1 cellular context compared by ENCODE assay signal in genomic region chr18:48539406-48540328, GRCh38.
TF ChIP-seq lines count a peak whose summit lies in the region.

No MANE protein-coding gene starts in this region.

TF ChIP-seq in HepG2, 621 proteins besides CTCF, POLR2A, EP300 and RAD21 (continued from another document and continues in another):
- TF ChIP-seq ZNF678 (CRISPR knock-in tag; IDR thresholded peaks at IDR 0.05) (0 out of 2 replicates have a peak, but pooled peaks have one; percentile 34), ZUFSP (CRISPR knock-in tag; IDR thresholded peaks at IDR 0.05; ENCODE audit: borderline replicate concordance) (no peak), ZBTB21 (CRISPR knock-in tag; IDR thresholded peaks at IDR 0.05) (no peak), IKZF1 (IDR thresholded peaks at IDR 0.05) (no peak), ZBTB8A (CRISPR knock-in tag; IDR thresholded peaks at IDR 0.05; ENCODE audit: borderline replicate concordance, low read depth) (0 out of 2 replicates have a peak, but pooled peaks have one; percentile 31), ZNF280D (CRISPR knock-in tag; IDR thresholded peaks at IDR 0.05) (0 out of 2 replicates have a peak, but pooled peaks have one; percentile 8), ZNF761 (CRISPR knock-in tag; conservative IDR thresholded peaks at IDR 0.05) (0 out of 2 replicates have a peak, but pooled peaks have one; percentile 29), GPN1 (CRISPR knock-in tag; IDR thresholded peaks at IDR 0.05; ENCODE audit: borderline replicate concordance) (no peak), MYNN (CRISPR knock-in tag; IDR thresholded peaks at IDR 0.05; ENCODE audit: low read depth) (no peak), ZFP91 (CRISPR knock-in tag; IDR thresholded peaks at IDR 0.05; ENCODE audit: borderline replicate concordance) (0 out of 2 replicates have a peak, but pooled peaks have one; percentile 6), ZBTB43 (CRISPR knock-in tag; conservative IDR thresholded peaks at IDR 0.05) (no peak), ZNF720 (CRISPR knock-in tag; IDR thresholded peaks at IDR 0.05) (no peak), GTF2F1 (IDR thresholded peaks at IDR 0.05; ENCODE audit: low read length) (no peak), MED13 (CRISPR knock-in tag; IDR thresholded peaks at IDR 0.05) (0 out of 2 replicates have a peak, but pooled peaks have one; percentile 41), MEIS2 (CRISPR knock-in tag; IDR thresholded peaks at IDR 0.05) (peak; percentile 31; the same call in 1 of the 2 replicates), HNF4A (CRISPR knock-in tag; IDR thresholded peaks at IDR 0.05) (no peak), MATR3 (CRISPR knock-in tag; IDR thresholded peaks at IDR 0.05) (no peak), U2AF1 (optimal IDR thresholded peaks at IDR 0.05; ENCODE audit: low read depth, low read length) (no peak), ZBTB7B (CRISPR knock-in tag; IDR thresholded peaks at IDR 0.05) (peak; percentile 46; the same call in 1 of the 2 replicates), RCOR2 (CRISPR knock-in tag; IDR thresholded peaks at IDR 0.05) (no peak), ZNF264 (CRISPR knock-in tag; IDR thresholded peaks at IDR 0.05) (no peak), RBFOX2 (IDR thresholded peaks at IDR 0.05; ENCODE audit: low read depth, low read length) (peak; percentile 46; the same call in 1 of the 2 replicates), TBP (CRISPR knock-in tag; IDR thresholded peaks at IDR 0.05) (no peak), ZNF251 (CRISPR knock-in tag; IDR thresholded peaks at IDR 0.05) (no peak), ZC3H4 (CRISPR knock-in tag; IDR thresholded peaks at IDR 0.05; ENCODE audit: borderline replicate concordance) (no peak), DNMT1 (CRISPR knock-in tag; IDR thresholded peaks at IDR 0.05) (no peak), ZNF234 (CRISPR knock-in tag; conservative IDR thresholded peaks at IDR 0.05) (no peak), ZNF362 (CRISPR knock-in tag; IDR thresholded peaks at IDR 0.05; ENCODE audit: borderline replicate concordance) (no peak), MNT (IDR thresholded peaks at IDR 0.05) (no peak), ZIK1 (CRISPR knock-in tag; IDR thresholded peaks at IDR 0.05; ENCODE audit: borderline replicate concordance, low read depth) (no peak), ZNF543 (CRISPR knock-in tag; IDR thresholded peaks at IDR 0.05) (0 out of 2 replicates have a peak, but pooled peaks have one; percentile 11), FOXJ3 (CRISPR knock-in tag; IDR thresholded peaks at IDR 0.05; ENCODE audit: borderline replicate concordance) (no peak), SKI (IDR thresholded peaks at IDR 0.05; ENCODE audit: partially characterized antibody) (peak; percentile 54), ZNF788 (CRISPR knock-in tag; IDR thresholded peaks at IDR 0.05; ENCODE audit: borderline replicate concordance) (0 out of 2 replicates have a peak, but pooled peaks have one; percentile 40), NRL (CRISPR knock-in tag; IDR thresholded peaks at IDR 0.05; ENCODE audit: borderline replicate concordance) (peak; percentile 22; the same call in 1 of the 2 replicates), STAT5B (CRISPR knock-in tag; IDR thresholded peaks at IDR 0.05) (no peak), SOX6 (IDR thresholded peaks at IDR 0.05) (no peak), SOX6 (CRISPR knock-in tag; IDR thresholded peaks at IDR 0.05) (0 out of 2 replicates have a peak, but pooled peaks have one; percentile 18), ZSCAN9 (CRISPR knock-in tag; IDR thresholded peaks at IDR 0.05; ENCODE audit: borderline replicate concordance) (no peak), ZNF558 (CRISPR knock-in tag; IDR thresholded peaks at IDR 0.05; ENCODE audit: borderline replicate concordance) (peak; percentile 75; the same call in 1 of the 2 replicates), PHF21A (CRISPR knock-in tag; IDR thresholded peaks at IDR 0.05) (no peak), CCDC6 (CRISPR knock-in tag; IDR thresholded peaks at IDR 0.05) (0 out of 2 replicates have a peak, but pooled peaks have one; percentile 35), TIGD3 (CRISPR knock-in tag; IDR thresholded peaks at IDR 0.05; ENCODE audit: borderline replicate concordance) (no peak), ZNF644 (CRISPR knock-in tag; IDR thresholded peaks at IDR 0.05; ENCODE audit: low read depth) (no peak), UBTF (CRISPR knock-in tag; IDR thresholded peaks at IDR 0.05) (no peak; the same call in 1 of the 2 replicates), ATF3 (CRISPR knock-in tag; IDR thresholded peaks at IDR 0.05) (no peak), NFIC (IDR thresholded peaks at IDR 0.05; ENCODE audit: low read length) (no peak), JDP2 (CRISPR knock-in tag; IDR thresholded peaks at IDR 0.05; ENCODE audit: borderline replicate concordance) (no peak), ZNF260 (CRISPR knock-in tag; IDR thresholded peaks at IDR 0.05; ENCODE audit: borderline replicate concordance, low read depth) (no peak), PRDM4 (CRISPR knock-in tag; IDR thresholded peaks at IDR 0.05; ENCODE audit: borderline replicate concordance) (no peak), ARNT2 (CRISPR knock-in tag; IDR thresholded peaks at IDR 0.05; ENCODE audit: low read depth) (no peak), THYN1 (CRISPR knock-in tag; IDR thresholded peaks at IDR 0.05; ENCODE audit: borderline replicate concordance, low read depth) (no peak)
